In genomic region chr22:50533856-50534711, GRCh38 we compare ENCODE assay signal across 10 cellular contexts. TPM values are rescaled to one million over a fixed set of nuclear protein-coding genes. Genes with fewer than 3 reads are reported as not detected.
A peak's percentile ranks its signal among the peaks of the same experiment; 100 is the strongest.
DNase-seq lines count a peak whose midpoint lies in the region; ATAC-seq, FAIRE-seq and TF ChIP-seq lines count a peak whose summit lies in the region.
"Not testable (repeated sequence)": the region's sequence is repeated elsewhere in the genome, so short reads cannot be mapped to it uniquely, and the experiment has no call there.
"Had no signal": no experiment of that assay in that cellular context is flagged by ENCODE, and none has a peak within 500 bp of the region (broad histone marks: within the 10 kb centered on the region; RNA-seq: fewer than 3 reads in every experiment).

No MANE protein-coding gene starts in this region.

- not testable (repeated sequence) for H3K9me2 ChIP-seq in MM.1S (replicated peaks; ENCODE audit: insufficient read depth, low read length)

- TF ChIP-seq CTCF in MM.1S (IDR thresholded peaks at IDR 0.05; ENCODE audit: low read length); kidney (IDR thresholded peaks at IDR 0.05; ENCODE audit: borderline replicate concordance, extremely low read depth, insufficient read depth); neural progenitor cell (IDR thresholded peaks at IDR 0.05); type B pancreatic cell (conservative IDR thresholded peaks at IDR 0.05): not testable (repeated sequence)

- H3K79me2 ChIP-seq in MM.1S (ENCODE audit: low read length); neural progenitor cell (ENCODE audit: low read depth): not testable (repeated sequence)

- H3K36me3 ChIP-seq in MM.1S (replicated peaks; ENCODE audit: insufficient read depth, low read length); duodenal mucosa (ENCODE audit: control insufficient read depth in 1 of 2, insufficient read depth in 2 of 2, low read length in 2 of 2); kidney (ENCODE audit: control insufficient read depth in 1 of 2, insufficient read depth in 2 of 2, low read length in 2 of 2); neural progenitor cell: not testable (repeated sequence)

- H3K9ac ChIP-seq in MM.1S (ENCODE audit: low read length); kidney (ENCODE audit: low read length in 2 of 2); neural progenitor cell: not testable (repeated sequence)
- H3K9ac ChIP-seq in duodenal mucosa (ENCODE audit: low read depth in 1 of 2, low read length in 2 of 2), result peak overlapping the region in 1 of 2 donors; percentile 18

- H3K4me1 ChIP-seq in MM.1S (ENCODE audit: low read length) (peaks cover 45% of the 10 kb centered on the region), duodenal mucosa (ENCODE audit: control insufficient read depth in 1 of 2, insufficient read depth in 2 of 2, low read length in 2 of 2) (peaks cover 19 to 20% of the 10 kb centered on the region in 2 donors), neural progenitor cell (peaks cover 17% of the 10 kb centered on the region)
- H3K4me1 ChIP-seq in kidney (ENCODE audit: control insufficient read depth in 1 of 2, insufficient read depth in 1 of 2, low read depth in 1 of 2, low read length in 2 of 2), result not testable (repeated sequence)

- H4K20me1 ChIP-seq in MM.1S (ENCODE audit: insufficient read depth, low read length), result not testable (repeated sequence)
- H4K20me1 ChIP-seq in neural progenitor cell (ENCODE audit: low read depth), result peaks cover 21% of the 10 kb centered on the region

- peak overlapping the region; percentile 98 for H3K27ac Mint-ChIP-seq in activated T-helper 17 cell treated with anti-CD3 and anti-CD28 coated beads, Interleukin-2, amount 50 U/mL, for 72 hours
- H3K27ac Mint-ChIP-seq in neural progenitor cell (peak overlapping the region; percentile 28), type B pancreatic cell (peak overlapping the region; percentile 83)

- H2AFZ ChIP-seq in MM.1S (ENCODE audit: low read length); neural progenitor cell (replicated peaks): not testable (repeated sequence)

- ATAC-seq in activated T-helper 17 cell treated with anti-CD3 and anti-CD28 coated beads, Interleukin-2, amount 50 U/mL, for 72 hours (replicated peaks), result not testable (repeated sequence)

- H3K4me1 Mint-ChIP-seq in activated T-helper 17 cell treated with anti-CD3 and anti-CD28 coated beads, Interleukin-2, amount 50 U/mL, for 72 hours, result peaks cover 20% of the 10 kb centered on the region
- H3K4me1 Mint-ChIP-seq in neural progenitor cell, result peaks cover 27% of the 10 kb centered on the region
- H3K4me1 Mint-ChIP-seq in type B pancreatic cell (ENCODE audit: unreplicated experiment), result peaks cover 17% of the 10 kb centered on the region

- not testable (repeated sequence) for H3K27me3 ChIP-seq in MM.1S (replicated peaks; ENCODE audit: insufficient read depth, low read length); duodenal mucosa (ENCODE audit: control insufficient read depth in 1 of 2, insufficient read depth in 2 of 2, low read length in 2 of 2)
- H3K27me3 ChIP-seq in neural progenitor cell, result peaks cover 52% of the 10 kb centered on the region

- H3K36me3 Mint-ChIP-seq in activated T-helper 17 cell treated with anti-CD3 and anti-CD28 coated beads, Interleukin-2, amount 50 U/mL, for 72 hours (ENCODE audit: low read depth), result peaks cover 23% of the 10 kb centered on the region
- H3K36me3 Mint-ChIP-seq in neural progenitor cell, type B pancreatic cell: not testable (repeated sequence)

- H3K9me3 Mint-ChIP-seq in activated T-helper 17 cell treated with anti-CD3 and anti-CD28 coated beads, Interleukin-2, amount 50 U/mL, for 72 hours; neural progenitor cell; type B pancreatic cell: not testable (repeated sequence)

- H3F3A ChIP-seq in MM.1S (ENCODE audit: insufficient read depth, low read length) (peaks cover 27% of the 10 kb centered on the region), neural progenitor cell (ENCODE audit: low read depth) (peaks cover 31% of the 10 kb centered on the region)

- not testable (repeated sequence) for H3K4me2 ChIP-seq in MM.1S (ENCODE audit: low read depth, low read length); neural progenitor cell

- H3K27ac ChIP-seq in MM.1S (ENCODE audit: low read length); kidney (ENCODE audit: low read depth in 2 of 2, low read length in 2 of 2); neural progenitor cell: not testable (repeated sequence)
- H3K27ac ChIP-seq in duodenal mucosa (ENCODE audit: low read depth, low read length), result peak overlapping the region; percentile 26

- H3K27me3 Mint-ChIP-seq in activated T-helper 17 cell treated with anti-CD3 and anti-CD28 coated beads, Interleukin-2, amount 50 U/mL, for 72 hours, result not testable (repeated sequence)
- H3K27me3 Mint-ChIP-seq in neural progenitor cell (ENCODE audit: insufficient read depth, low read depth) (peaks cover 39% of the 10 kb centered on the region), type B pancreatic cell (peaks cover 39% of the 10 kb centered on the region)

- H3K9me3 ChIP-seq in MM.1S (replicated peaks; ENCODE audit: insufficient read depth, low read length); duodenal mucosa (ENCODE audit: control insufficient read depth in 1 of 2, low read length in 2 of 2); kidney (ENCODE audit: control insufficient read depth in 1 of 2, low read length in 2 of 2); neural progenitor cell (ENCODE audit: low read depth): not testable (repeated sequence)

- not testable (repeated sequence) for FAIRE-seq in kidney (lab: Jason Lieb, UNC)

- intact Hi-C loops in kidney (cut with DNase I), result not testable (repeated sequence)

- DNase-seq in DMS53 treated with DMSO at 0.1 percent for 48 hours (lab: John Stamatoyannopoulos, UW; ENCODE audit: unreplicated experiment), result peak; percentile 18
- DNase-seq in MM.1S, result peak; percentile 24
- DNase-seq in SIG-M5 (lab: John Stamatoyannopoulos, UW), result peak; percentile 49
- peak; percentile 85 for DNase-seq in kidney
- DNase-seq in neural progenitor cell (ENCODE audit: low spot score); type B pancreatic cell (ENCODE audit: extremely low spot score, unreplicated experiment): not testable (repeated sequence)

- peak overlapping the region; percentile 90 for H3K4me3 Mint-ChIP-seq in activated T-helper 17 cell treated with anti-CD3 and anti-CD28 coated beads, Interleukin-2, amount 50 U/mL, for 72 hours
- H3K4me3 Mint-ChIP-seq in neural progenitor cell (peak overlapping the region; percentile 71), type B pancreatic cell (peak overlapping the region; percentile 71)

- H3K4me3 ChIP-seq in MM.1S (ENCODE audit: low read length); duodenal mucosa (ENCODE audit: low read depth in 1 of 2, low read length in 2 of 2); kidney (ENCODE audit: low read length in 2 of 2); neural progenitor cell: not testable (repeated sequence)

RNA-seq across cellular contexts. Expression of gene TYMP, which starts 4.3 kb away (rescaled TPM):
- total RNA-seq in activated T-helper 17 cell treated with anti-CD3 and anti-CD28 coated beads, Interleukin-2, amount 50 U/mL, for 72 hours, result 10 to 100 TPM; 73.0 to 74.0 TPM
- 163 TPM for total RNA-seq in kidney
- 22.2 TPM for polyA plus RNA-seq in kidney (ENCODE audit: insufficient read depth, low read depth, low replicate concordance)
- 0.81 TPM in 1 of 2 replicates, not detected in the other for total RNA-seq in neural progenitor cell (ENCODE audit: low replicate concordance)
- total RNA-seq in type B pancreatic cell (ENCODE audit: low replicate concordance), result 5.8 and 6.1 TPM in 2 replicates

RNA-seq across cellular contexts. Expression of gene SCO2, which starts 8.7 kb away (rescaled TPM):
- 1 to 10 TPM; 2.8 to 9.9 TPM for total RNA-seq in activated T-helper 17 cell treated with anti-CD3 and anti-CD28 coated beads, Interleukin-2, amount 50 U/mL, for 72 hours
- 4.1 TPM for total RNA-seq in kidney
- polyA plus RNA-seq in kidney (ENCODE audit: insufficient read depth, low read depth, low replicate concordance), result 1.1 TPM
- 1.1 TPM in 1 of 2 replicates, not detected in the other for total RNA-seq in neural progenitor cell (ENCODE audit: low replicate concordance)
- total RNA-seq in type B pancreatic cell (ENCODE audit: low replicate concordance), result 2.0 and 6.1 TPM in 2 replicates

RNA-seq across cellular contexts. Expression of gene KLHDC7B, which starts 11.6 kb away (rescaled TPM):
- 1 to 10 TPM; 4.2 to 4.4 TPM for total RNA-seq in activated T-helper 17 cell treated with anti-CD3 and anti-CD28 coated beads, Interleukin-2, amount 50 U/mL, for 72 hours
- 16.1 TPM for total RNA-seq in kidney
- polyA plus RNA-seq in kidney (ENCODE audit: insufficient read depth, low read depth, low replicate concordance), result 1.4 TPM
- not detected in 2 replicates for total RNA-seq in neural progenitor cell (ENCODE audit: low replicate concordance)
- total RNA-seq in type B pancreatic cell (ENCODE audit: low replicate concordance), result 0.10 TPM in 1 of 2 replicates, not detected in the other
- total RNA-seq: dermis blood vessel endothelial cell, frontal cortex had no signal

RNA-seq across cellular contexts. Expression of gene NCAPH2, which starts 26.1 kb away (rescaled TPM):
- total RNA-seq in activated T-helper 17 cell treated with anti-CD3 and anti-CD28 coated beads, Interleukin-2, amount 50 U/mL, for 72 hours, result 100 to 1,000 TPM; 112 to 138 TPM
- total RNA-seq in kidney (41.5 TPM), neural progenitor cell (ENCODE audit: low replicate concordance) (41.2 and 64.4 TPM in 2 replicates), type B pancreatic cell (ENCODE audit: low replicate concordance) (60.0 and 75.2 TPM in 2 replicates)
- 31.4 TPM for polyA plus RNA-seq in kidney (ENCODE audit: insufficient read depth, low read depth, low replicate concordance)

RNA-seq across cellular contexts. Expression of gene LMF2, which starts 26.6 kb away (rescaled TPM):
- 10 to 100 TPM; 61.3 to 89.0 TPM for total RNA-seq in activated T-helper 17 cell treated with anti-CD3 and anti-CD28 coated beads, Interleukin-2, amount 50 U/mL, for 72 hours
- total RNA-seq in kidney (77.9 TPM), neural progenitor cell (ENCODE audit: low replicate concordance) (7.1 and 38.2 TPM in 2 replicates), type B pancreatic cell (ENCODE audit: low replicate concordance) (65.5 and 74.0 TPM in 2 replicates)
- polyA plus RNA-seq in kidney (ENCODE audit: insufficient read depth, low read depth, low replicate concordance), result 41.7 TPM

Comparison
In these comparisons a context has a peak if more than half of its experiments do, and no peak if none do; other contexts are left out.
1. H3K27ac Mint-ChIP-seq: peak in every context shown above with its lines; median percentile 98 in activated T-helper 17 cell treated with anti-CD3 and anti-CD28 coated beads, Interleukin-2, amount 50 U/mL, for 72 hours; 83 in type B pancreatic cell; 28 in neural progenitor cell.
2. RNA of gene TYMP, which starts 4.3 kb away (total RNA-seq): 163 TPM in kidney (single experiment) and 73.0 to 74.0 TPM in activated T-helper 17 cell treated with anti-CD3 and anti-CD28 coated beads, Interleukin-2, amount 50 U/mL, for 72 hours; 5.8 to 6.1 TPM in type B pancreatic cell and 0.81 TPM in neural progenitor cell; every median in the first group is over 10 times any median in the second.
3. Peak in every context shown above with its lines, with median percentiles within 50 percentile points of each other: H3K4me3 Mint-ChIP-seq.